ENCODE assay signal across 8 cellular contexts in genomic region chr20:62937353-62938104, GRCh38. TPM values are rescaled to one million over a fixed set of nuclear protein-coding genes. Genes with fewer than 3 reads are reported as not detected.
A peak's percentile ranks its signal among the peaks of the same experiment; 100 is the strongest.
DNase-seq lines count a peak whose midpoint lies in the region; ATAC-seq and TF ChIP-seq lines count a peak whose summit lies in the region.

No MANE protein-coding gene starts in this region.

- ATAC-seq in GM18508 (IDR thresholded peaks at IDR 0.05; ENCODE audit: insufficient read depth, unreplicated experiment) (peak; percentile 73), HG02973 (IDR thresholded peaks at IDR 0.05; ENCODE audit: unreplicated experiment) (peak; percentile 64)

- H3K4me1 ChIP-seq in ascending aorta (peaks cover 18 to 26% of the 10 kb centered on the region in 2 donors), rectal smooth muscle tissue (ENCODE audit: control insufficient read depth, insufficient read depth, low read length) (peaks cover 11% of the 10 kb centered on the region), vagina (peaks cover 76% of the 10 kb centered on the region)

- H3K9me3 ChIP-seq in ascending aorta (no peaks in the 10 kb centered on the region), vagina (no peaks in the 10 kb centered on the region)

- H3K36me3 ChIP-seq in ascending aorta (peaks cover 5 to 7% of the 10 kb centered on the region in 2 donors), rectal smooth muscle tissue (ENCODE audit: control insufficient read depth, insufficient read depth, low read length) (peaks cover 12% of the 10 kb centered on the region), vagina (peaks cover 0 to 6% of the 10 kb centered on the region in 2 donors)

- H3K27ac Mint-ChIP-seq in T-helper 2 cell treated with Interferon-gamma antibody and Interleukin-4, amounts not matched to agents 5 μg/mL and 100 μg/mL, for 36 hours: peak overlapping the region; percentile 96

- H3K27me3 ChIP-seq in ascending aorta (no peaks in the 10 kb centered on the region), rectal smooth muscle tissue (ENCODE audit: control insufficient read depth, insufficient read depth, low read length) (no peaks in the 10 kb centered on the region), vagina (no peaks in the 10 kb centered on the region)

- intact Hi-C loops in ascending aorta (cut with DNase I): loop anchor here (1.0 to 10.0 kb wide), 8 partner anchors 8 to 703 kb away; partner anchors contain the start of genes OSBPL2, SLC17A9, TCFL5 and YTHDF1
- intact Hi-C loops in vagina (cut with DNase I): no loop called here

- DNase-seq in NCI-H1930 (lab: John Stamatoyannopoulos, UW): peak; percentile 90 to 99
- DNase-seq in T-helper 2 cell treated with Interferon-gamma antibody and Interleukin-4, amounts not matched to agents 5 μg/mL and 100 μg/mL, for 36 hours (ENCODE audit: low spot score): peak; percentile 98
- peak; percentile 85 to 98 for DNase-seq in ascending aorta (ENCODE audit: low spot score in 2 of 2)
- peak; percentile 94 for DNase-seq in hepatic stellate cell (ENCODE audit: low spot score)
- DNase-seq in vagina (ENCODE audit: extremely low spot score in 2 of 2): peak in 1 of 2 donors; percentile 96

- H3K4me1 Mint-ChIP-seq in T-helper 2 cell treated with Interferon-gamma antibody and Interleukin-4, amounts not matched to agents 5 μg/mL and 100 μg/mL, for 36 hours (ENCODE audit: low read depth): peaks cover 21% of the 10 kb centered on the region

- H3K27me3 Mint-ChIP-seq in T-helper 2 cell treated with Interferon-gamma antibody and Interleukin-4, amounts not matched to agents 5 μg/mL and 100 μg/mL, for 36 hours (ENCODE audit: low read depth): no peaks in the 10 kb centered on the region

- H3K36me3 Mint-ChIP-seq in T-helper 2 cell treated with Interferon-gamma antibody and Interleukin-4, amounts not matched to agents 5 μg/mL and 100 μg/mL, for 36 hours (ENCODE audit: low read depth): peaks cover 23% of the 10 kb centered on the region

- no peak for TF ChIP-seq CTCF in ascending aorta (IDR thresholded peaks at IDR 0.05)
- TF ChIP-seq CTCF in vagina (IDR thresholded peaks at IDR 0.05): peak in 1 of 3 experiments; percentile 37

- peak overlapping the region; percentile 84 for H3K9ac ChIP-seq in rectal smooth muscle tissue (ENCODE audit: low read length)

- peak overlapping the region; percentile 95 for H3K4me3 Mint-ChIP-seq in T-helper 2 cell treated with Interferon-gamma antibody and Interleukin-4, amounts not matched to agents 5 μg/mL and 100 μg/mL, for 36 hours

- no peaks in the 10 kb centered on the region for H3K9me3 Mint-ChIP-seq in T-helper 2 cell treated with Interferon-gamma antibody and Interleukin-4, amounts not matched to agents 5 μg/mL and 100 μg/mL, for 36 hours

- peak overlapping the region; percentile 89 to 93 for H3K27ac ChIP-seq in ascending aorta
- peak overlapping the region; percentile 85 for H3K27ac ChIP-seq in rectal smooth muscle tissue (ENCODE audit: low read depth, low read length)
- H3K27ac ChIP-seq in vagina: peak overlapping the region; percentile 86

- TF ChIP-seq POLR2A in vagina (IDR thresholded peaks at IDR 0.05): peak in 1 of 2 donors; percentile 48

- peak overlapping the region; percentile 82 to 91 for H3K4me3 ChIP-seq in ascending aorta
- H3K4me3 ChIP-seq in rectal smooth muscle tissue (ENCODE audit: low read length): peak overlapping the region; percentile 94
- H3K4me3 ChIP-seq in vagina: peak overlapping the region; percentile 91 to 97

RNA-seq across cellular contexts. Expression of gene GID8, which starts 0.4 kb away (rescaled TPM):
- total RNA-seq in ascending aorta (9.2 TPM), vagina (30.2 TPM)

RNA-seq across cellular contexts. Expression of gene DIDO1, which starts 11.2 kb away (rescaled TPM):
- total RNA-seq in ascending aorta: 42.4 TPM
- total RNA-seq in vagina: 58.7 TPM

RNA-seq across cellular contexts. Expression of gene SLC17A9, which starts 15.0 kb away (rescaled TPM):
- total RNA-seq in ascending aorta (30.0 TPM), vagina (2.5 TPM)
